8 cellular contexts compared by ENCODE assay signal in genomic region chr19:8005534-8006256, GRCh38. TPM values are rescaled to one million over a fixed set of nuclear protein-coding genes. Genes with fewer than 3 reads are reported as not detected.
DNase-seq lines count a peak whose midpoint lies in the region; ATAC-seq and TF ChIP-seq lines count a peak whose summit lies in the region.

TSS of gene ELAVL1 (minus strand) at chr19:8005641. CDS start at chr19:7991815, 13,826 bp downstream.

- peaks cover 55% of the 10 kb centered on the region for H3K79me2 ChIP-seq in GM23248 (ENCODE audit: insufficient read depth)

- no peak for TF ChIP-seq CTCF in foreskin keratinocyte (conservative IDR thresholded peaks at IDR 0.05)

- 1% methylated on average over 31 to 73 of the region's 98 CpGs for WGBS in GM23248 (ENCODE audit: low coverage in 1 of 2, low lambda C conversion rate in 2 of 2, missing lambda C conversion rate in 2 of 2), 2 experiments

- H3K4me1 ChIP-seq in GM23248 (ENCODE audit: insufficient read depth) (peaks cover 8% of the 10 kb centered on the region), SJCRH30 (no peaks in the 10 kb centered on the region), foreskin keratinocyte (peaks cover 9% of the 10 kb centered on the region), neuron (ENCODE audit: insufficient read depth, low read length) (peaks cover 26% of the 10 kb centered on the region)

- no peaks in the 10 kb centered on the region for H3K36me3 ChIP-seq in GM23248 (ENCODE audit: low read depth)
- H3K36me3 ChIP-seq in SJCRH30, result peaks cover 5% of the 10 kb centered on the region; the same call in 1 of the 2 replicates
- peaks cover 7% of the 10 kb centered on the region for H3K36me3 ChIP-seq in neuron (ENCODE audit: insufficient read depth, low read length)

- DNase-seq in DMS79 treated with DMSO at 0.1 percent for 48 hours (lab: John Stamatoyannopoulos, UW), result peak; percentile 76
- DNase-seq in GM23248, result peak; percentile 97
- DNase-seq in LoVo (ENCODE audit: low spot score), result peak; percentile 93
- DNase-seq in SJCRH30, result peak; percentile 82 to 90
- peak; percentile 87 for DNase-seq in activated gamma-delta T cell treated with Interleukin-2 at 50 U/mL for 16 hours
- DNase-seq in foreskin keratinocyte, result peak; percentile 57 to 65
- DNase-seq in stromal cell of bone marrow (ENCODE audit: low read depth), result peak; percentile 77

- H3K27me3 ChIP-seq in GM23248 (replicated peaks; ENCODE audit: insufficient read depth) (no peaks in the 10 kb centered on the region), SJCRH30 (no peaks in the 10 kb centered on the region), foreskin keratinocyte (no peaks in the 10 kb centered on the region), neuron (ENCODE audit: insufficient read depth, low read length) (no peaks in the 10 kb centered on the region)

- no peaks in the 10 kb centered on the region for H3K9me2 ChIP-seq in GM23248 (ENCODE audit: insufficient read depth)

- H3K27ac ChIP-seq in GM23248 (peak within 1 kb of the TSS; percentile 61), SJCRH30 (peak within 1 kb of the TSS; percentile 48; the same call in 1 of the 2 replicates), foreskin keratinocyte (peak within 1 kb of the TSS; percentile 65)

- H4K20me1 ChIP-seq in GM23248 (ENCODE audit: insufficient read depth), result peaks cover 18% of the 10 kb centered on the region; the same call in 1 of the 2 replicates

- in situ Hi-C loops in GM23248 (cut with MboI), result no loop called here

- peak within 1 kb of the TSS; percentile 98 for H3K4me2 ChIP-seq in GM23248 (ENCODE audit: unreplicated experiment)

- peak; percentile 75 for ATAC-seq in foreskin keratinocyte

- peak within 1 kb of the TSS; percentile 88 for H3K9ac ChIP-seq in GM23248

- peak within 1 kb of the TSS; percentile 91 for H3K4me3 ChIP-seq in GM23248
- peak within 1 kb of the TSS; percentile 91 for H3K4me3 ChIP-seq in SJCRH30
- peak within 1 kb of the TSS; percentile 93 for H3K4me3 ChIP-seq in neuron (ENCODE audit: low read length)

- no peaks in the 10 kb centered on the region for H3K9me3 ChIP-seq in GM23248 (ENCODE audit: low read depth)
- no peaks in the 10 kb centered on the region for H3K9me3 ChIP-seq in SJCRH30 (replicated peaks)
- no peaks in the 10 kb centered on the region for H3K9me3 ChIP-seq in neuron (ENCODE audit: low read length)

- H2AFZ ChIP-seq in GM23248 (peak within 1 kb of the TSS; percentile 92), neuron (ENCODE audit: low read depth, low read length) (peak within 1 kb of the TSS; percentile 79)

- H3F3A ChIP-seq in GM23248 (ENCODE audit: insufficient read depth), result peaks cover 15% of the 10 kb centered on the region

RNA-seq across cellular contexts. Expression of gene ELAVL1, which starts in this region (rescaled TPM):
- total RNA-seq in GM23248 (2014; rRNA removed; shearing (Covaris generic)), result 44.0 and 48.1 TPM in 2 replicates
- polyA plus RNA-seq in GM23248 (2016; fragmentation: Nextera tagmentation; extraction: Ambion mirVana) (74.4 and 78.9 TPM in 2 replicates), foreskin keratinocyte (53.5 and 62.5 TPM in 2 replicates)
- total RNA-seq in SJCRH30 (2014; rRNA removed; shearing (Covaris generic)), result 79.4 and 79.6 TPM in 2 replicates
- 79.7 and 85.2 TPM in 2 replicates for total RNA-seq in foreskin keratinocyte

Comparison
In these comparisons a context has a peak if more than half of its experiments do, and no peak if none do; other contexts are left out.
1. Peak in every context shown above with its lines: DNase-seq, ATAC-seq, H3K4me3 ChIP-seq and H3K27ac ChIP-seq.